Comparison of ENCODE assay signal across 11 cellular contexts in genomic region chr19:49616945-49617344, GRCh38. TPM values are rescaled to one million over a fixed set of nuclear protein-coding genes. Genes with fewer than 3 reads are reported as not detected.
"Had no signal": no experiment of that assay in that cellular context is flagged by ENCODE, and none has a peak within 500 bp of the region (broad histone marks: within the 10 kb centered on the region; RNA-seq: fewer than 3 reads in every experiment).

No MANE protein-coding gene starts in this region.

- H3K4me2 ChIP-seq: KMS-11 had no signal

- FAIRE-seq: H54, HepG2 had no signal

- ATAC-seq: HepG2 had no signal

- H3K9me3 Mint-ChIP-seq: H9, HFFc6, IgD-negative memory B cell had no signal

- H3K9ac ChIP-seq: GM23248, KMS-11 had no signal

- H3K27me3 Mint-ChIP-seq: IgD-negative memory B cell had no signal

- H3K27ac Mint-ChIP-seq: H9, HFFc6, IgD-negative memory B cell had no signal

- H2AFZ ChIP-seq: GM23248 had no signal

- H3K27ac ChIP-seq: GM23248, HL-60, KMS-11 had no signal

- H3K4me3 ChIP-seq: GM23248 had no signal

- DNase-seq: GM23248, GOT3, H9, HCEC 1CT, HFFc6, KBM-7 had no signal

- H3K4me3 Mint-ChIP-seq: H9, HFFc6 had no signal

RNA-seq across cellular contexts. Expression of gene PRRG2, which starts 35.8 kb away (rescaled TPM):
- total RNA-seq: GM23248 had no signal
